ENCODE assay signal across 1 cellular context in genomic region chr3:38040400-38040799, GRCh38.
TF ChIP-seq lines count a peak whose summit lies in the region.

No MANE protein-coding gene starts in this region.

TF ChIP-seq in GM23338, 12 proteins besides CTCF, POLR2A, EP300 and RAD21 (continued from another document):
- no peak for TF ChIP-seq ZNF462 (CRISPR knock-in tag; IDR thresholded peaks at IDR 0.05)
